33 cellular contexts compared by ENCODE assay signal in genomic region chr6:36718560-36718959, GRCh38. TPM values are rescaled to one million over a fixed set of nuclear protein-coding genes. Genes with fewer than 3 reads are reported as not detected.
"Had no signal": no experiment of that assay in that cellular context is flagged by ENCODE, and none has a peak within 500 bp of the region (broad histone marks: within the 10 kb centered on the region; RNA-seq: fewer than 3 reads in every experiment).

No MANE protein-coding gene starts in this region.

- H3K9me3 ChIP-seq: Peyer's patch had no signal

- H3K27ac ChIP-seq: brain microvascular endothelial cell, Peyer's patch, VCaP had no signal

- H3K4me3 ChIP-seq: Peyer's patch had no signal

- H3K36me3 ChIP-seq: brain microvascular endothelial cell, Peyer's patch had no signal

- H3K27me3 ChIP-seq: brain microvascular endothelial cell, Peyer's patch had no signal

- DNase-seq: activated B cell treated with CpG ODN at 0.5 μM for 24 hours; activated CD4-positive, alpha-beta memory T cell treated with anti-CD3 and anti-CD28 coated beads for 36 hours; activated CD4-positive, alpha-beta T cell treated with anti-CD3 and anti-CD28 coated beads for 4 hours; activated CD4-positive, alpha-beta T cell treated with anti-CD3 and anti-CD28 coated beads, Interleukin-2, amount 50 U/mL, for 1 hour; activated CD8-positive, alpha-beta memory T cell treated with anti-CD3 and anti-CD28 coated beads, Interleukin-2, amount 50 U/mL, for 48 hours; activated effector memory CD4-positive, alpha-beta T cell treated with Interleukin-2 at 50 U/mL for 16 hours; activated naive CD8-positive, alpha-beta T cell treated with anti-CD3 and anti-CD28 coated beads, Interleukin-2, amount 50 U/mL, for 24 hours; activated T-cell treated with anti-CD3 and anti-CD28 coated beads, Interleukin-2, amount 50 U/mL, for 48 hours; brain microvascular endothelial cell; central memory CD4-positive, alpha-beta T cell; Karpas-422; NCI-H1048; NCI-H1105 treated with DMSO at 0.1 percent for 48 hours; NCI-H1436; NCI-H1694 treated with DMSO at 0.1 percent for 48 hours; NCI-H2029; NCI-H345; NCI-H524 treated with DMSO at 0.1 percent for 48 hours; NCI-H748 treated with DMSO at 0.1 percent for 48 hours; NK-92 treated with Interleukin-12 subunit alpha and Interleukin-12 subunit beta, amount 100 ng/mL, for 24 hours; PC-3; RPMI8226; SHP77 treated with DMSO at 0.1 percent for 48 hours; T-cell; T-helper 2 cell; T-helper 9 cell had no signal

- ATAC-seq: activated naive CD8-positive, alpha-beta T cell treated with anti-CD3 and anti-CD28 coated beads, Interleukin-2, amount 50 U/mL, for 24 hours; PC-3; SK-N-SH treated with all-trans-retinoic acid at 6 μM for 48 hours; T-cell had no signal

RNA-seq across cellular contexts. Expression of gene RAB44, which starts 20.9 kb away (rescaled TPM):
- total RNA-seq: cerebellum, NCI-H460, PC-3, SK-MEL-5 had no signal
- polyA plus RNA-seq: aorta had no signal
